19 cellular contexts compared by ENCODE assay signal in the genomic region with DNA sequence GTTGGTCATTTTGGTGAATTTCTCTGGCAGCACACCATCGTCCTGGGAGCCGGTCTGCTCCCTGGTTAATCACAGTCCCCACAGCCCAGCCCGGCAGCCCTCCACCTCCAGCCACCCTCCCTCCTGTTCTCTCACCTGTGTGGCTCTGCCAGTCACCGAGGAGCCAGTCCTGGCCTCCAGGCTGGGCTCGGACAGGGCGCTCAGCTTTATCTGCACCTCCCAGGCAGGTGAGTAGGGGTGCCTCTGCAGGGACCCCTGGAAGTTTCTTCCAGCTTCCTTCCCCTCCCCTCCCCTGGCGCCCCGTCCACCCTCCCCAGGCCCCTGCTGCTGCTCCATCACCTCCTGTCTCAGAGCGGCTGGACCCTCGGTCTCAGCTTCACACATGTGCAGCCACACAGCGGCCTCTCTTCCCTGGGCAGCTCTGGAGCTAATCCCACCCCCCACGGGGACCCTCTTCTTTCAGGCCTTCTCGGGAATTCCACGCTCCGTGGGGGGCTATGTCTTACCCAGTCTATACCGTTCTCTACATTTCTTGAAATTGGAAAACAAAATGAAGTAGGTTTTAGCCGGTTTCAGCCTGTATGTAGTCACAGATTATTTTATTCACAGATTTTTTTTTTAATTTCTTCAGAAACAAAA.
A peak's percentile ranks its signal among the peaks of the same experiment; 100 is the strongest.
DNase-seq lines count a peak whose midpoint lies in the region; ATAC-seq, FAIRE-seq and TF ChIP-seq lines count a peak whose summit lies in the region.
"Had no signal": no experiment of that assay in that cellular context is flagged by ENCODE, and none has a peak within 500 bp of the region (broad histone marks: within the 10 kb centered on the region; RNA-seq: fewer than 3 reads in every experiment).

No MANE protein-coding gene starts in this region.

- no peak overlapping the region for H3K9ac ChIP-seq in kidney (ENCODE audit: low read length in 2 of 2)
- H3K9ac ChIP-seq in neuronal stem cell (ENCODE audit: low read depth, low read length, poor library complexity): no peak overlapping the region
- H3K9ac ChIP-seq: BLaER1 treated with 17β-estradiol and CSF1 and Interleukin-3, amounts not matched to agents 10 nM and 100 nM had no signal

- no peak overlapping the region for H3K14ac ChIP-seq in neuronal stem cell (ENCODE audit: low read length)

- H3K27ac ChIP-seq in kidney (ENCODE audit: low read depth in 2 of 2, low read length in 2 of 2) (no peak overlapping the region), neuronal stem cell (replicated peaks; ENCODE audit: low read length) (no peak overlapping the region)
- H3K27ac ChIP-seq: BLaER1 treated with 17β-estradiol and CSF1 and Interleukin-3, amounts not matched to agents 10 nM and 100 nM had no signal

- ATAC-seq in HG03139 (IDR thresholded peaks at IDR 0.05; ENCODE audit: unreplicated experiment): no peak
- ATAC-seq: GM12878, HepG2 had no signal

- H3K79me1 ChIP-seq in neuronal stem cell (ENCODE audit: low read depth, low read length): no peaks in the 10 kb centered on the region

- no peak overlapping the region for H2BK5ac ChIP-seq in neuronal stem cell (ENCODE audit: low read length)

- no peaks in the 10 kb centered on the region for H3K27me3 ChIP-seq in H7 (ENCODE audit: control insufficient read depth, insufficient read depth, low read length)
- peaks cover 0 to 9% (median 0%) of the 10 kb centered on the region in 3 experiments for H3K27me3 ChIP-seq in neuronal stem cell (ENCODE audit: control insufficient read depth in 3 of 3, insufficient read depth in 3 of 3, low read depth in 1 of 3, low read length in 3 of 3)
- H3K27me3 ChIP-seq: BLaER1 treated with 17β-estradiol and CSF1 and Interleukin-3, amounts not matched to agents 10 nM and 100 nM had no signal

- H3K23ac ChIP-seq in neuronal stem cell (ENCODE audit: low read depth, low read length, poor library complexity): no peak overlapping the region

- H3K4me1 ChIP-seq in kidney (ENCODE audit: control insufficient read depth in 1 of 2, insufficient read depth in 1 of 2, low read depth in 1 of 2, low read length in 2 of 2) (no peaks in the 10 kb centered on the region), neuronal stem cell (ENCODE audit: control insufficient read depth in 2 of 2, insufficient read depth in 1 of 2, low read depth in 1 of 2, low read length in 2 of 2) (peaks cover 0 to 21% of the 10 kb centered on the region in 2 donors)

- H2AFZ ChIP-seq in neuronal stem cell (ENCODE audit: low read length): no peak overlapping the region

- H2BK12ac ChIP-seq in neuronal stem cell (ENCODE audit: low read length): no peak overlapping the region

- H3K36me3 Mint-ChIP-seq in CD14-positive monocyte: no peaks in the 10 kb centered on the region

- DNase-seq in H7 (peak; percentile 75), ecto neural progenitor cell (ENCODE audit: low spot score) (peak; percentile 77), kidney (peak; percentile 54), neuronal stem cell (ENCODE audit: low spot score) (peak; percentile 47), UCSD-AML1 (lab: John Stamatoyannopoulos, UW; ENCODE audit: unreplicated experiment) (no peak), CD14-positive monocyte (ENCODE audit: low spot score) (no peak), HK-2 (ENCODE audit: unreplicated experiment) (no peak)
- DNase-seq: ACHN; Calu3; CD4-positive, alpha-beta T cell; DMS 273 treated with DMSO at 0.1 percent for 48 hours; DMS79; GOT3 had no signal

- no peak overlapping the region for H4K91ac ChIP-seq in neuronal stem cell (ENCODE audit: low read depth, low read length, poor library complexity)

- peak overlapping the region; percentile 25 for H2BK120ac ChIP-seq in neuronal stem cell (ENCODE audit: low read depth, low read length)

- no CpG with 5 or more reads among the region's 17 CpGs for WGBS in neuronal stem cell (ENCODE audit: extremely low coverage in 2 of 2, insufficient read length in 2 of 2, insufficient replicate concordance in 1 of 2), 2 donors

- H3K9me3 ChIP-seq in kidney (ENCODE audit: control insufficient read depth in 1 of 2, low read length in 2 of 2) (no peaks in the 10 kb centered on the region), neuronal stem cell (replicated peaks in 1 of 2; ENCODE audit: control insufficient read depth in 2 of 2, insufficient read depth in 1 of 2, low read depth in 1 of 2, low read length in 2 of 2) (no peaks in the 10 kb centered on the region)
- H3K9me3 ChIP-seq: BLaER1 treated with 17β-estradiol and CSF1 and Interleukin-3, amounts not matched to agents 10 nM and 100 nM had no signal

- H3K18ac ChIP-seq in neuronal stem cell (ENCODE audit: low read length): peak overlapping the region; percentile 68

- H3K4me1 Mint-ChIP-seq in CD14-positive monocyte: no peaks in the 10 kb centered on the region

- H2AK5ac ChIP-seq in neuronal stem cell (ENCODE audit: low read depth, low read length): no peak overlapping the region

- intact Hi-C loops in kidney (cut with DNase I) (no loop called here), CD14-positive monocyte (cut with micrococcal nuclease) (no loop called here)

- H2BK15ac ChIP-seq in neuronal stem cell (ENCODE audit: low read length): no peak overlapping the region

- no peak for TF ChIP-seq CTCF in kidney (IDR thresholded peaks at IDR 0.05; ENCODE audit: borderline replicate concordance, extremely low read depth, insufficient read depth)
- no peak for TF ChIP-seq CTCF in CD14-positive monocyte (IDR thresholded peaks at IDR 0.05)

- H3K36me3 ChIP-seq in H7 (replicated peaks; ENCODE audit: control insufficient read depth, insufficient read depth, low read length) (no peaks in the 10 kb centered on the region), kidney (ENCODE audit: control insufficient read depth in 1 of 2, insufficient read depth in 2 of 2, low read length in 2 of 2) (no peaks in the 10 kb centered on the region), neuronal stem cell (replicated peaks in 1 of 2; ENCODE audit: control insufficient read depth in 2 of 2, insufficient read depth in 2 of 2, low read length in 2 of 2) (no peaks in the 10 kb centered on the region)
- H3K36me3 ChIP-seq: BLaER1 treated with 17β-estradiol and CSF1 and Interleukin-3, amounts not matched to agents 10 nM and 100 nM had no signal

- H3K27ac Mint-ChIP-seq in CD14-positive monocyte: no peak overlapping the region
- H3K27ac Mint-ChIP-seq: CD4-positive, alpha-beta T cell had no signal

- H3K4me2 ChIP-seq in neuronal stem cell (ENCODE audit: insufficient read depth, low read length, poor library complexity, severe bottlenecking): no peak overlapping the region
- H3K4me2 ChIP-seq: BLaER1 treated with 17β-estradiol and CSF1 and Interleukin-3, amounts not matched to agents 10 nM and 100 nM had no signal

- H3K4me3 ChIP-seq in H7 (ENCODE audit: insufficient read depth, low read depth, low read length): no peak overlapping the region
- no peak overlapping the region for H3K4me3 ChIP-seq in kidney (ENCODE audit: low read length in 2 of 2)
- no peak overlapping the region for H3K4me3 ChIP-seq in neuronal stem cell (ENCODE audit: low read length in 2 of 2)
- H3K4me3 ChIP-seq: BLaER1 treated with 17β-estradiol and CSF1 and Interleukin-3, amounts not matched to agents 10 nM and 100 nM; GM12878 had no signal

- H3K4ac ChIP-seq in neuronal stem cell (ENCODE audit: low read length): no peak overlapping the region

- no peak overlapping the region for H4K8ac ChIP-seq in neuronal stem cell (ENCODE audit: low read depth, low read length)

- FAIRE-seq in kidney (lab: Jason Lieb, UNC): no peak
- FAIRE-seq: GM12878, GM18507, HepG2, HTR-8/SVneo had no signal

- H3K27me3 Mint-ChIP-seq in CD14-positive monocyte (ENCODE audit: low read depth in 3 of 3): peaks cover 0 to 5% (median 2%) of the 10 kb centered on the region in 3 donors

- no peak overlapping the region for H3K4me3 Mint-ChIP-seq in CD14-positive monocyte
- H3K4me3 Mint-ChIP-seq: CD4-positive, alpha-beta T cell had no signal

- H3K9me3 Mint-ChIP-seq in CD14-positive monocyte: no peaks in the 10 kb centered on the region
- H3K9me3 Mint-ChIP-seq: CD4-positive, alpha-beta T cell had no signal

Comparison
In these comparisons a context has a peak if more than half of its experiments do, and no peak if none do; other contexts are left out.
1. DNase-seq: peak in H7 (single experiment), ecto neural progenitor cell (single experiment), kidney (single experiment) and neuronal stem cell (single experiment); none in UCSD-AML1 (single experiment), CD14-positive monocyte (single experiment) and HK-2 (single experiment).